Comparison of ENCODE assay signal across 12 cellular contexts in genomic region chr11:14642453-14642852, GRCh38. TPM values are rescaled to one million over a fixed set of nuclear protein-coding genes. Genes with fewer than 3 reads are reported as not detected.
DNase-seq lines count a peak whose midpoint lies in the region; ATAC-seq, FAIRE-seq and TF ChIP-seq lines count a peak whose summit lies in the region.
"Had no signal": no experiment of that assay in that cellular context is flagged by ENCODE, and none has a peak within 500 bp of the region (broad histone marks: within the 10 kb centered on the region; RNA-seq: fewer than 3 reads in every experiment).

No MANE protein-coding gene starts in this region.

- no peak for ATAC-seq in CD8-positive, alpha-beta T cell
- no peak for ATAC-seq in GM21515 (IDR thresholded peaks at IDR 0.05; ENCODE audit: unreplicated experiment)
- ATAC-seq in HG03378 (IDR thresholded peaks at IDR 0.05; ENCODE audit: unreplicated experiment): no peak
- ATAC-seq: pancreas had no signal

- POLR2A ChIA-PET in CD8-positive, alpha-beta T cell (lab: Charles Lee): interaction anchor here (1.4 to 6.0 kb wide), 4 partner anchors 63 to 123 kb away, joined by 3 to 61 read pairs (median 12); no protein-coding TSS in a partner anchor

- no peak overlapping the region for H3K27ac ChIP-seq in CD8-positive, alpha-beta T cell (ENCODE audit: low read depth, low read length)
- H3K27ac ChIP-seq in KMS-11 (no peak overlapping the region), astrocyte (ENCODE audit: low read depth, low read length) (no peak overlapping the region)
- H3K27ac ChIP-seq: pancreas, uterus had no signal

- H3K4me1 Mint-ChIP-seq in CD8-positive, alpha-beta T cell (ENCODE audit: low read depth): peaks cover 54% of the 10 kb centered on the region
- H3K4me1 Mint-ChIP-seq in astrocyte (ENCODE audit: low read depth, unreplicated experiment) (no peaks in the 10 kb centered on the region), nephron (peaks cover 14% of the 10 kb centered on the region)

- no peak overlapping the region for H2AFZ ChIP-seq in KMS-11 (ENCODE audit: low read depth)
- no peak overlapping the region for H2AFZ ChIP-seq in astrocyte (ENCODE audit: low read depth, low read length)

- peak overlapping the region; percentile 91 for H3K27ac Mint-ChIP-seq in CD8-positive, alpha-beta T cell
- H3K27ac Mint-ChIP-seq in astrocyte (ENCODE audit: unreplicated experiment) (no peak overlapping the region), nephron (peak overlapping the region in 2 of 3 experiments; percentile 32)

- H3K36me3 ChIP-seq in CD8-positive, alpha-beta T cell (ENCODE audit: insufficient read depth, low read length): no peaks in the 10 kb centered on the region
- H3K36me3 ChIP-seq in KMS-11 (ENCODE audit: insufficient read depth) (no peaks in the 10 kb centered on the region), astrocyte (ENCODE audit: insufficient read depth, low read length) (no peaks in the 10 kb centered on the region)
- H3K36me3 ChIP-seq: pancreas, uterus had no signal

- peaks cover 46% of the 10 kb centered on the region for H3K4me1 ChIP-seq in CD8-positive, alpha-beta T cell (ENCODE audit: insufficient read depth, low read length)
- H3K4me1 ChIP-seq in KMS-11 (ENCODE audit: low read depth, poor library complexity, severe bottlenecking): peaks cover 52% of the 10 kb centered on the region
- peaks cover 9% of the 10 kb centered on the region for H3K4me1 ChIP-seq in astrocyte (ENCODE audit: insufficient read depth, low read length)
- H3K4me1 ChIP-seq: uterus had no signal

- H3K79me2 ChIP-seq in KMS-11 (ENCODE audit: insufficient read depth, low read depth) (peaks cover 93% of the 10 kb centered on the region), astrocyte (ENCODE audit: insufficient read depth, low read length) (no peaks in the 10 kb centered on the region)

- peak overlapping the region; percentile 83 for H3K4me3 Mint-ChIP-seq in CD8-positive, alpha-beta T cell
- H3K4me3 Mint-ChIP-seq in astrocyte (ENCODE audit: unreplicated experiment): peak overlapping the region; percentile 74
- H3K4me3 Mint-ChIP-seq in nephron: peak overlapping the region; percentile 88 to 90 (median 89)

- H3K9ac ChIP-seq in KMS-11: peak overlapping the region; percentile 93; the same call in 1 of the 2 replicates
- H3K9ac ChIP-seq in astrocyte (ENCODE audit: low read length): no peak overlapping the region

- H3K27me3 Mint-ChIP-seq in CD8-positive, alpha-beta T cell (ENCODE audit: low read depth): no peaks in the 10 kb centered on the region
- peaks cover 2% of the 10 kb centered on the region for H3K27me3 Mint-ChIP-seq in astrocyte (ENCODE audit: low read depth, unreplicated experiment)
- H3K27me3 Mint-ChIP-seq in nephron (ENCODE audit: low read depth): peaks cover 39% of the 10 kb centered on the region

- intact Hi-C loops in CD8-positive, alpha-beta T cell (cut with DNase I, micrococcal nuclease): loop anchor here (2.0 to 10.0 kb wide), 6 partner anchors 14 to 432 kb away; partner anchors contain the start of genes CYP2R1 (in 2 of the 2), CALCB (in 1 of the 2) and PSMA1 (in 1 of the 2)

- H3K4me3 ChIP-seq in CD8-positive, alpha-beta T cell (ENCODE audit: low read depth, low read length): peak overlapping the region; percentile 86
- H3K4me3 ChIP-seq in KMS-11 (IDR thresholded peaks at IDR 0.05; ENCODE audit: insufficient read depth, low read depth, low read length) (no peak overlapping the region), astrocyte (ENCODE audit: insufficient read depth, low read depth, low read length) (no peak overlapping the region)

- H3K27me3 ChIP-seq in CD8-positive, alpha-beta T cell (ENCODE audit: insufficient read depth, low read length): no peaks in the 10 kb centered on the region
- H3K27me3 ChIP-seq in KMS-11 (ENCODE audit: insufficient read depth, low read depth) (no peaks in the 10 kb centered on the region), astrocyte (ENCODE audit: insufficient read depth, low read length) (peaks cover 12% of the 10 kb centered on the region)
- H3K27me3 ChIP-seq: pancreas had no signal

- no peaks in the 10 kb centered on the region for H3K9me3 Mint-ChIP-seq in CD8-positive, alpha-beta T cell
- H3K9me3 Mint-ChIP-seq in astrocyte (ENCODE audit: unreplicated experiment): no peaks in the 10 kb centered on the region
- no peaks in the 10 kb centered on the region for H3K9me3 Mint-ChIP-seq in nephron

- H3K4me2 ChIP-seq in KMS-11 (peak overlapping the region; percentile 94), astrocyte (ENCODE audit: low read length) (no peak overlapping the region)

- H3K36me3 Mint-ChIP-seq in CD8-positive, alpha-beta T cell: peaks cover 26% of the 10 kb centered on the region
- H3K36me3 Mint-ChIP-seq in astrocyte (ENCODE audit: low read depth, unreplicated experiment) (no peaks in the 10 kb centered on the region), nephron (ENCODE audit: low read depth) (no peaks in the 10 kb centered on the region)

- TF ChIP-seq CTCF in CD8-positive, alpha-beta T cell (IDR thresholded peaks at IDR 0.05): no peak
- no peak for TF ChIP-seq CTCF in KMS-11 (conservative IDR thresholded peaks at IDR 0.05; ENCODE audit: low read depth, low read length)
- no peak for TF ChIP-seq CTCF in astrocyte (IDR thresholded peaks at IDR 0.05; ENCODE audit: insufficient read depth, low read depth, low read length)
- TF ChIP-seq CTCF in nephron (IDR thresholded peaks at IDR 0.05; ENCODE audit: unreplicated experiment in 3 of 3): no peak

- H3K9me3 ChIP-seq in CD8-positive, alpha-beta T cell (ENCODE audit: low read length): no peaks in the 10 kb centered on the region
- no peaks in the 10 kb centered on the region for H3K9me3 ChIP-seq in astrocyte (ENCODE audit: insufficient read depth, low read depth, low read length)
- H3K9me3 ChIP-seq: pancreas, uterus had no signal

- CTCF ChIA-PET in CD8-positive, alpha-beta T cell (lab: Charles Lee): interaction anchor here (1.1 to 1.4 kb wide), 2 partner anchors 90 to 106 kb away, joined by 3 read pairs; no protein-coding TSS in a partner anchor

- no peak for DNase-seq in CD8-positive, alpha-beta T cell
- DNase-seq in astrocyte (ENCODE audit: low read depth): no peak
- no peak for DNase-seq in activated gamma-delta T cell (lab: John Stamatoyannopoulos, UW)
- DNase-seq in LoVo (ENCODE audit: low spot score): no peak
- DNase-seq: NCI-H1048, uterus had no signal

- FAIRE-seq in astrocyte (lab: Jason Lieb, UNC): no peak
- FAIRE-seq: D721Med, pancreas had no signal

- H4K20me1 ChIP-seq in KMS-11 (ENCODE audit: insufficient read depth) (peaks cover 6% of the 10 kb centered on the region), astrocyte (ENCODE audit: insufficient read depth, low read length) (no peaks in the 10 kb centered on the region)

RNA-seq across cellular contexts. Expression of gene PDE3B, which starts 1.2 kb away (rescaled TPM):
- total RNA-seq in CD8-positive, alpha-beta T cell: 100 to 1,000 TPM; 144 to 146 TPM
- total RNA-seq in astrocyte: 2.1 and 2.9 TPM in 2 replicates

Comparison
In these comparisons a context has a peak if more than half of its experiments do, and no peak if none do; other contexts are left out.
1. RNA of gene PDE3B, which starts 1.2 kb away (total RNA-seq): 144 to 146 TPM in CD8-positive, alpha-beta T cell; 2.1 to 2.9 TPM in astrocyte; every median in the first group is over 10 times any median in the second.
2. Peak in every context shown above with its lines, with median percentiles within 50 percentile points of each other: H3K4me3 Mint-ChIP-seq.